Comparison of ENCODE assay signal across 21 cellular contexts in the genomic region with DNA sequence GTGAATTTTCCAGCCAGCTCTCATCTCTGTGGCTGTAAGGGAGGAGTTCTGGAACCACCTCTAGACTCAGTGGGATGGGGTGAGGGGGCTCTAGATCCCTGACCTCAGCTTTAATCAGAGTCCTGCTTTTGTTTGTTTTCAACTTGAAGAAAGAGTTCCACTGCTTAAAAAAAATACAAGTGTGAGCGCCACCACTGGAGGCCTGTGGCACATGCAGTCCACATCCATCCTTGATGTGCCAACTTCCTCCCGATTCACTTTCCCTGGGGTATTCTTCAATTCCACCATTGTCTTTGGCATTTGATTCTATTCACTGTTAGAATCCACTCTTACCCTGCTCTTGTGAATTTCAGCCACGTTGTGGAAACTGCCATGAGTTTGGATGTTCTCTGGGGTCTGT.
DNase-seq lines count a peak whose midpoint lies in the region; ATAC-seq and TF ChIP-seq lines count a peak whose summit lies in the region.
"Had no signal": no experiment of that assay in that cellular context is flagged by ENCODE, and none has a peak within 500 bp of the region (broad histone marks: within the 10 kb centered on the region; RNA-seq: fewer than 3 reads in every experiment).

No MANE protein-coding gene starts in this region.

- TF ChIP-seq CTCF in brain microvascular endothelial cell (IDR thresholded peaks at IDR 0.05; ENCODE audit: low read depth, low read length, missing control alignments) = peak; percentile 28
- peak; percentile 5 for TF ChIP-seq CTCF in kidney epithelial cell (IDR thresholded peaks at IDR 0.05; ENCODE audit: insufficient read depth, low read length, poor library complexity, severe bottlenecking)
- TF ChIP-seq CTCF in dorsolateral prefrontal cortex (IDR thresholded peaks at IDR 0.05 in 54 of 56, conservative IDR thresholded peaks at IDR 0.05 in 2 of 56; ENCODE audit: low read depth in 1 of 56, partially characterized antibody in 56 of 56) = no peak

- intact Hi-C loops in dorsolateral prefrontal cortex (cut with DNase I) = no loop called here

- H3K27me3 ChIP-seq in brain microvascular endothelial cell (replicated peaks) (peaks cover 3% of the 10 kb centered on the region), kidney epithelial cell (ENCODE audit: control insufficient read depth, insufficient read depth, low read length) (no peaks in the 10 kb centered on the region), dorsolateral prefrontal cortex (peaks cover 0 to 5% (median 0%) of the 10 kb centered on the region in 45 donors)
- H3K27me3 ChIP-seq: BLaER1 treated with 17β-estradiol and CSF1 and Interleukin-3, amounts not matched to agents 10 nM and 100 nM; esophagus squamous epithelium; transverse colon had no signal

- no peak for ATAC-seq in HG02870 (IDR thresholded peaks at IDR 0.05; ENCODE audit: unreplicated experiment)
- ATAC-seq: activated CD8-positive, alpha-beta T cell treated with anti-CD3 and anti-CD28 coated beads for 36 hours; activated T-cell treated with anti-CD3 and anti-CD28 coated beads, Interleukin-2, amount 50 U/mL, for 4 hours; left colon; T-cell had no signal

- peak; percentile 16 for DNase-seq in ELR (ENCODE audit: low read depth)
- DNase-seq in LHCN-M2 (ENCODE audit: low read depth) = peak; percentile 5
- DNase-seq in brain microvascular endothelial cell = no peak
- no peak for DNase-seq in kidney epithelial cell (ENCODE audit: low read depth)
- DNase-seq in NAMALWA (ENCODE audit: low spot score) = no peak
- no peak for DNase-seq in AML-193 (lab: John Stamatoyannopoulos, UW)
- no peak for DNase-seq in dorsolateral prefrontal cortex
- DNase-seq: activated CD8-positive, alpha-beta T cell treated with anti-CD3 and anti-CD28 coated beads for 36 hours; activated T-cell treated with anti-CD3 and anti-CD28 coated beads, Interleukin-2, amount 50 U/mL, for 4 hours; esophagus squamous epithelium; left colon; midbrain; NCI-H1105 treated with DMSO at 0.1 percent for 48 hours; NCI-H82; stimulated activated CD4-positive, alpha-beta T cell treated with anti-CD3 and anti-CD28 coated beads, Interleukin-15, amount 100 ng/mL, for 24 hours; stimulated activated naive CD4-positive, alpha-beta T cell; T-cell; transverse colon had no signal

- H3K36me3 ChIP-seq in brain microvascular endothelial cell (replicated peaks) (no peaks in the 10 kb centered on the region), kidney epithelial cell (ENCODE audit: control insufficient read depth, insufficient read depth, low read length) (no peaks in the 10 kb centered on the region)
- H3K36me3 ChIP-seq: BLaER1 treated with 17β-estradiol and CSF1 and Interleukin-3, amounts not matched to agents 10 nM and 100 nM; esophagus squamous epithelium; transverse colon had no signal

- H3K27ac ChIP-seq in brain microvascular endothelial cell = no peak overlapping the region
- no peak overlapping the region for H3K27ac ChIP-seq in dorsolateral prefrontal cortex
- H3K27ac ChIP-seq: BLaER1 treated with 17β-estradiol and CSF1 and Interleukin-3, amounts not matched to agents 10 nM and 100 nM; esophagus squamous epithelium; transverse colon; VCaP had no signal

- in situ Hi-C loops in brain microvascular endothelial cell (cut with HindIII; ENCODE audit: low pct_ligation_motif_present, low sequenced_read_pairs) = no loop called here

- no peak overlapping the region for H3K4me3 ChIP-seq in brain microvascular endothelial cell (ENCODE audit: low read depth, low read length)
- H3K4me3 ChIP-seq in kidney epithelial cell (ENCODE audit: low read depth, low read length) = no peak overlapping the region
- H3K4me3 ChIP-seq in dorsolateral prefrontal cortex = no peak overlapping the region
- H3K4me3 ChIP-seq: BLaER1 treated with 17β-estradiol and CSF1 and Interleukin-3, amounts not matched to agents 10 nM and 100 nM; esophagus squamous epithelium; transverse colon had no signal

Comparison
In these comparisons a context has a peak if more than half of its experiments do, and no peak if none do; other contexts are left out.
1. DNase-seq: peak in ELR (single experiment) and LHCN-M2 (single experiment); none in brain microvascular endothelial cell (single experiment), kidney epithelial cell (single experiment), NAMALWA (single experiment), AML-193 (0 of 2) and dorsolateral prefrontal cortex (0 of 10).
2. CTCF ChIP-seq: peak in brain microvascular endothelial cell (single experiment) and kidney epithelial cell (single experiment); none in dorsolateral prefrontal cortex (0 of 56).